In the genomic region with DNA sequence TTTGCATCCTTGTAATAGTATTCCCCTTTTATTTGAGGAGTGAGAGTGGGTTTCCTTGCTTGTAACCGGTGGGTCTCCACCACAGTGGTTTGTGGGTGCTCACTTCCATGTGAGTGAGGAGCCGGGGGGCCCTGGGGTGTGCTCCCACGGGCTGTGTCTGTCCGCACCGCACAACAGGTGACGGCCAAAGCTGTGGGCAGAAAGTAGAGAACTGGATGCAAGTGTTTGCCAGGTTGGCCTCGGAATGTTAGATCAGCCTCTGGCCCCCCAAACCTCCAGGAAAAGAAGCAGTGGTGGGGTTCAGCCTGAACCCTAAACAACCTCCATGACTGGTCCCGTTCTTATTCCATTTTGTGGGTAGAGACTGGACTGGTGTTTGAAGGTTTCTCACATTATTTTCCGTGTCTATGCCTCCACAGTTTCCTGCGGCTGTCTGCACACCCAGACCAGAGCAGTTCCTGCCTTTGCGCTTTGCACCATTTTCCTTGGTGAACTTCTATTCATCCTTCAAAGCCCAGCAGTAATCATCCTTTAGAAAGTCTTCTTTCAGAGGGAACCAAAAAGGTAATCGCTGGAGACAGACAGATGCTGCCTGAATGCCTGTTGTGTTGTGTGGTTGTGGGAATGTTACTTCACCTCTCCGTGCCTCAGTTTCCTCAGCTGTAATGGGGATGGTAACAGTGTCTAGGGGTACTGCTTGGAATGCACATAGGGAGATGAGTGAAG, we compare ENCODE assay signal across 11 cellular contexts.
"Had no signal": no experiment of that assay in that cellular context is flagged by ENCODE, and none has a peak within 500 bp of the region (broad histone marks: within the 10 kb centered on the region; RNA-seq: fewer than 3 reads in every experiment).

No MANE protein-coding gene starts in this region.

- H3K4me3 ChIP-seq: heart right ventricle had no signal

- H3K4me3 Mint-ChIP-seq: activated CD8-positive, alpha-beta T cell treated with anti-CD3 and anti-CD28 coated beads for 36 hours; activated T-helper 17 cell treated with anti-CD3 and anti-CD28 coated beads, Interleukin-2, amount 50 U/mL, for 72 hours; T-helper 2 cell treated with Interferon-gamma antibody and Interleukin-4, amounts not matched to agents 5 μg/mL and 100 μg/mL, for 36 hours had no signal

- H3K27me3 Mint-ChIP-seq: activated CD8-positive, alpha-beta T cell treated with anti-CD3 and anti-CD28 coated beads for 36 hours; activated T-helper 17 cell treated with anti-CD3 and anti-CD28 coated beads, Interleukin-2, amount 50 U/mL, for 72 hours had no signal

- DNase-seq: activated CD8-positive, alpha-beta T cell treated with anti-CD3 and anti-CD28 coated beads for 36 hours; SHP77 treated with DMSO at 0.1 percent for 48 hours; stimulated activated CD4-positive, alpha-beta T cell treated with anti-CD3 and anti-CD28 coated beads, Interleukin-12 subunit alpha, Interleukin-12 subunit beta, amount 100 ng/mL, for 4 hours; stimulated activated CD4-positive, alpha-beta T cell treated with anti-CD3 and anti-CD28 coated beads, Interleukin-2, amount 100 ng/mL, for 48 hours had no signal

- H3K36me3 ChIP-seq: heart right ventricle had no signal

- H3K4me1 Mint-ChIP-seq: activated T-helper 17 cell treated with anti-CD3 and anti-CD28 coated beads, Interleukin-2, amount 50 U/mL, for 72 hours had no signal

- H3K27me3 ChIP-seq: heart right ventricle had no signal

- H3K27ac ChIP-seq: heart right ventricle had no signal

- ATAC-seq: activated CD4-positive, CD25-positive, alpha-beta regulatory T cell treated with anti-CD3 and anti-CD28 coated beads, Interleukin-2, amount 50 U/mL, for 24 hours; activated CD8-positive, alpha-beta T cell treated with anti-CD3 and anti-CD28 coated beads for 36 hours; activated naive CD4-positive, alpha-beta T cell treated with anti-CD3 and anti-CD28 coated beads, Interleukin-2, amount 50 U/mL, for 72 hours; activated T-helper 17 cell treated with anti-CD3 and anti-CD28 coated beads, Interleukin-2, amount 50 U/mL, for 72 hours; heart right ventricle; sciatic nerve; stimulated activated naive CD8-positive, alpha-beta T cell treated with anti-CD3 and anti-CD28 coated beads, Interleukin-15, Interleukin-2, amounts not matched to agents 100 U/mL and 50 U/mL, for 24 hours had no signal

- H3K9me3 Mint-ChIP-seq: activated CD8-positive, alpha-beta T cell treated with anti-CD3 and anti-CD28 coated beads for 36 hours; activated T-helper 17 cell treated with anti-CD3 and anti-CD28 coated beads, Interleukin-2, amount 50 U/mL, for 72 hours; T-helper 2 cell treated with Interferon-gamma antibody and Interleukin-4, amounts not matched to agents 5 μg/mL and 100 μg/mL, for 36 hours had no signal

- H3K36me3 Mint-ChIP-seq: activated naive CD4-positive, alpha-beta T cell treated with anti-CD3 and anti-CD28 coated beads, Interleukin-2, amount 50 U/mL, for 72 hours had no signal

- H3K27ac Mint-ChIP-seq: activated CD8-positive, alpha-beta T cell treated with anti-CD3 and anti-CD28 coated beads for 36 hours; activated naive CD4-positive, alpha-beta T cell treated with anti-CD3 and anti-CD28 coated beads, Interleukin-2, amount 50 U/mL, for 72 hours; activated T-helper 17 cell treated with anti-CD3 and anti-CD28 coated beads, Interleukin-2, amount 50 U/mL, for 72 hours; T-helper 2 cell treated with Interferon-gamma antibody and Interleukin-4, amounts not matched to agents 5 μg/mL and 100 μg/mL, for 36 hours had no signal
